In genomic region chr15:77836116-77836798, GRCh38 we compare ENCODE assay signal across 12 cellular contexts.
A peak's percentile ranks its signal among the peaks of the same experiment; 100 is the strongest.
DNase-seq lines count a peak whose midpoint lies in the region; ATAC-seq, FAIRE-seq and TF ChIP-seq lines count a peak whose summit lies in the region.
"Had no signal": no experiment of that assay in that cellular context is flagged by ENCODE, and none has a peak within 500 bp of the region (broad histone marks: within the 10 kb centered on the region; RNA-seq: fewer than 3 reads in every experiment).

No MANE protein-coding gene starts in this region.

- H3K36me3 ChIP-seq in BE2C = no peaks in the 10 kb centered on the region
- H3K36me3 ChIP-seq: lower lobe of right lung had no signal

- no peaks in the 10 kb centered on the region for H3K9me3 Mint-ChIP-seq in activated T-cell treated with anti-CD3 and anti-CD28 coated beads, Interleukin-2, amount 50 U/mL, for 72 hours

- FAIRE-seq in G401.6 (lab: Jason Lieb, UNC) = peak; percentile 54

- H3K27me3 Mint-ChIP-seq in activated T-cell treated with anti-CD3 and anti-CD28 coated beads, Interleukin-2, amount 50 U/mL, for 72 hours (ENCODE audit: low read depth) = no peaks in the 10 kb centered on the region

- H3K4me3 ChIP-seq in BE2C (ENCODE audit: low read depth, low read length) (no peak overlapping the region), fibroblast of mammary gland (ENCODE audit: control insufficient read depth, low read depth, low read length) (no peak overlapping the region)
- H3K4me3 ChIP-seq: lower lobe of right lung had no signal

- H3K4me1 ChIP-seq in BE2C = no peaks in the 10 kb centered on the region
- H3K4me1 ChIP-seq: lower lobe of right lung had no signal

- no peaks in the 10 kb centered on the region for H3K27me3 ChIP-seq in BE2C

- H3K36me3 Mint-ChIP-seq in activated T-cell treated with anti-CD3 and anti-CD28 coated beads, Interleukin-2, amount 50 U/mL, for 72 hours (ENCODE audit: insufficient read depth in 2 of 2) = no peaks in the 10 kb centered on the region

- no peak overlapping the region for H3K4me3 Mint-ChIP-seq in activated T-cell treated with anti-CD3 and anti-CD28 coated beads, Interleukin-2, amount 50 U/mL, for 72 hours

- DNase-seq in BE2C (peak; percentile 48), NCI-H82 treated with DMSO at 0.1 percent for 48 hours (lab: John Stamatoyannopoulos, UW; ENCODE audit: unreplicated experiment) (peak; percentile 33), fibroblast of mammary gland (ENCODE audit: low read depth) (peak; percentile 12), DMS79 treated with DMSO at 0.1 percent for 48 hours (lab: John Stamatoyannopoulos, UW) (no peak)
- DNase-seq in activated T-cell treated with anti-CD3 and anti-CD28 coated beads, Interleukin-2, amount 50 U/mL, for 72 hours = no peak
- no peak for DNase-seq in activated CD4-positive, alpha-beta T cell treated with anti-CD3 and anti-CD28 coated beads, Interleukin-2, amount 50 U/mL, for 48 hours
- DNase-seq in activated CD4-positive, alpha-beta T cell treated with anti-CD3 and anti-CD28 coated beads for 1 hour = no peak
- DNase-seq: central memory CD4-positive, alpha-beta T cell; foreskin melanocyte; NCI-H2171 had no signal

- no peak overlapping the region for H3K27ac Mint-ChIP-seq in activated T-cell treated with anti-CD3 and anti-CD28 coated beads, Interleukin-2, amount 50 U/mL, for 72 hours

- no peak for ATAC-seq in activated T-cell treated with anti-CD3 and anti-CD28 coated beads, Interleukin-2, amount 50 U/mL, for 72 hours (replicated peaks in 1 of 2)
- ATAC-seq: lower lobe of right lung had no signal

- H3K4me1 Mint-ChIP-seq in activated T-cell treated with anti-CD3 and anti-CD28 coated beads, Interleukin-2, amount 50 U/mL, for 72 hours (ENCODE audit: low read depth) = no peaks in the 10 kb centered on the region

- TF ChIP-seq CTCF in BE2C (IDR thresholded peaks at IDR 0.05; ENCODE audit: low read depth, low read length) (no peak; the same call in 1 of the 2 replicates), fibroblast of mammary gland (conservative IDR thresholded peaks at IDR 0.05; ENCODE audit: control insufficient read depth, insufficient read depth, low read depth, low read length) (no peak)

- H3K9me3 ChIP-seq in BE2C = no peaks in the 10 kb centered on the region
- H3K9me3 ChIP-seq: lower lobe of right lung had no signal

Comparison
In these comparisons a context has a peak if more than half of its experiments do, and no peak if none do; other contexts are left out.
1. DNase-seq: peak in BE2C (single experiment), NCI-H82 treated with DMSO at 0.1 percent for 48 hours (single experiment) and fibroblast of mammary gland (single experiment); none in activated T-cell treated with anti-CD3 and anti-CD28 coated beads, Interleukin-2, amount 50 U/mL, for 72 hours (0 of 2), DMS79 treated with DMSO at 0.1 percent for 48 hours (single experiment), activated CD4-positive, alpha-beta T cell treated with anti-CD3 and anti-CD28 coated beads, Interleukin-2, amount 50 U/mL, for 48 hours (0 of 2) and activated CD4-positive, alpha-beta T cell treated with anti-CD3 and anti-CD28 coated beads for 1 hour (single experiment).